In the genomic region with DNA sequence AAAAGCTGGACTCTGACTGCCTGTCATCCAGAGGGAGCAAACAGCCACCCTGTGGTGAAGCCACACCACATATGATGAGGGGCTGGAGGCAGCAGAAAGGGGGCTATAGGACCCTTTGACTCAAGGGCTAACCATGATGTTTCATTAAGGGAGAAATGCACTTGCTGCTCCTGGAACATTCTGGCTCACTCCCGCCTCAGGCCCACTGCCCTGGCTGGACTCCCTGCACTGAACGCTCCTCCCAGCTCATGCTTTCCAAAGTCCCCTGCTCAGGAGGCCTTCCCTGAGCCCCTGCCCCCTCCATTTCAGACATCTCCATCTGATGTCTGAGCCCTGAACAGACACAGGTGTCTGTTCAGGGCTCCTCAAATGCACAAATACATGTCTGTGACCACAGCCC, we compare ENCODE assay signal across 20 cellular contexts.
DNase-seq lines count a peak whose midpoint lies in the region; ATAC-seq and TF ChIP-seq lines count a peak whose summit lies in the region.
"Had no signal": no experiment of that assay in that cellular context is flagged by ENCODE, and none has a peak within 500 bp of the region (broad histone marks: within the 10 kb centered on the region; RNA-seq: fewer than 3 reads in every experiment).

No MANE protein-coding gene starts in this region.

- ATAC-seq in left ventricle myocardium superior (no peak), lower lobe of right lung (no peak), GM19463 (IDR thresholded peaks at IDR 0.05; ENCODE audit: unreplicated experiment) (no peak)

- H3K9me3 ChIP-seq in lower lobe of right lung (peaks cover 18% of the 10 kb centered on the region), ovary (no peaks in the 10 kb centered on the region)

- intact Hi-C loops in left ventricle myocardium superior (cut with micrococcal nuclease) = no loop called here
- intact Hi-C loops in cardiac septum (cut with DNase I) = no loop called here
- intact Hi-C loops in lower lobe of right lung (cut with DNase I) = no loop called here
- intact Hi-C loops in ovary (cut with DNase I) = no loop called here

- peaks cover 20% of the 10 kb centered on the region for H3K4me1 ChIP-seq in lower lobe of right lung
- peaks cover 23% of the 10 kb centered on the region for H3K4me1 ChIP-seq in ovary (ENCODE audit: insufficient read depth)

- TF ChIP-seq POLR2A in ovary (IDR thresholded peaks at IDR 0.05) = no peak

- 38 to 53% (median 49%) methylated on average over 2 of the region's 2 CpGs for WGBS in ovary, 3 donors

- H3K36me3 ChIP-seq in lower lobe of right lung (no peaks in the 10 kb centered on the region), ovary (no peaks in the 10 kb centered on the region)

- no peak for TF ChIP-seq EP300 in ovary (IDR thresholded peaks at IDR 0.05)

- peak; percentile 19 for DNase-seq in left ventricle myocardium superior
- no peak for DNase-seq in cardiac septum (ENCODE audit: low spot score)
- peak; percentile 16 for DNase-seq in lower lobe of right lung
- DNase-seq in ovary = peak in 1 of 5 donors; percentile 27
- DNase-seq in NCI-H1092 (lab: John Stamatoyannopoulos, UW) = no peak
- no peak for DNase-seq in NCI-H1436 treated with DMSO at 0.1 percent for 48 hours (lab: John Stamatoyannopoulos, UW)
- DNase-seq: AML-193; CD4-positive, alpha-beta T cell; HCEC 1CT; NCI-H1048; NCI-H1417 treated with DMSO at 0.1 percent for 48 hours; NCI-H187; NCI-H2081 treated with DMSO at 0.1 percent for 48 hours; NCI-H2171; NCI-H510A; NCI-H69; SHP77 treated with DMSO at 0.1 percent for 48 hours had no signal

- H3K27ac ChIP-seq in lower lobe of right lung (no peak overlapping the region), ovary (peak overlapping the region; percentile 47 to 52)
- H3K27ac ChIP-seq: KMS-11 had no signal

- H3K27me3 ChIP-seq in lower lobe of right lung (ENCODE audit: low read depth) (no peaks in the 10 kb centered on the region), ovary (no peaks in the 10 kb centered on the region)
- H3K27me3 ChIP-seq: BLaER1 treated with 17β-estradiol and CSF1 and Interleukin-3, amounts not matched to agents 10 nM and 100 nM had no signal

- no peak for TF ChIP-seq CTCF in lower lobe of right lung (IDR thresholded peaks at IDR 0.05)
- no peak for TF ChIP-seq CTCF in ovary (IDR thresholded peaks at IDR 0.05)

- H3K4me3 ChIP-seq in lower lobe of right lung (no peak overlapping the region), ovary (no peak overlapping the region)
- H3K4me3 ChIP-seq: BLaER1 treated with 17β-estradiol and CSF1 and Interleukin-3, amounts not matched to agents 10 nM and 100 nM had no signal

Comparison
In these comparisons a context has a peak if more than half of its experiments do, and no peak if none do; other contexts are left out.
1. DNase-seq: peak in left ventricle myocardium superior (single experiment) and lower lobe of right lung (single experiment); none in cardiac septum (single experiment), NCI-H1092 (single experiment) and NCI-H1436 treated with DMSO at 0.1 percent for 48 hours (single experiment).